Comparison of ENCODE assay signal across 10 cellular contexts in the genomic region with DNA sequence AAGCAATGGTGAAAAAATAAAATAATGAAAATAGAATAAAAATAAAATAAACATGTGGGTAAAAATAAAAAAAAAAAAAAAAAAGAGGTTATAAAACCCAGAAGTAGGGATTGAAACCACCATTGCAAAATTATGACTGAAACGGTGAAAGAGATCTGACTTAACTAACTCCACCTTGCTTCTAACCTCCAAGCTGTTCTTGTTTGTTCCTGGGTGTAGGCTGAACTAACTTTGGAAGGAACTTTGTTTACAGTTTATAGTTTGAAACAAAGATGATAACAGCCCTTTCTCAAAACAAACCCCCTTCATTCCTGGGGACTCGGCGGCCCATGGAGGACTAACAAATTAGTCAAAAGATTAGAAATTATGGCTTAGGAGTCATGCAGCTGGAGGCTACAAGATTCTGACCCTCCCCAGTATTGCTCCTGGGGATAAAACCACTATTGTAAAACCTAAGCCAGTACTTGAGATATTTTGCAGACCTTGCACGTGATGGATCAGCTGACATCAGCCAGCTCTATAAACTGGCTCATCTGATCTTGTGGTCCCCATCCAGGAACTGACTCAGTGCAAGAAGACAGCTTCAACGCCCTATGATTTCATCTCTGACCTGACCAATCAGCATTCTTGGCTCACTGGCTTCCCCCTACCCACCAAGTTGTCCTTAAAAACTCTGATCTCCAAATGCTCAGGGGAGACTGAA. TPM values are rescaled to one million over a fixed set of nuclear protein-coding genes. Genes with fewer than 3 reads are reported as not detected.
DNase-seq lines count a peak whose midpoint lies in the region; ATAC-seq, FAIRE-seq and TF ChIP-seq lines count a peak whose summit lies in the region.
"Had no signal": no experiment of that assay in that cellular context is flagged by ENCODE, and none has a peak within 500 bp of the region (broad histone marks: within the 10 kb centered on the region; RNA-seq: fewer than 3 reads in every experiment).

No MANE protein-coding gene starts in this region.

- no peak overlapping the region for H3K9ac ChIP-seq in keratinocyte (ENCODE audit: control insufficient read depth, extremely low read depth, insufficient read depth, low read length)

- H3K79me2 ChIP-seq in keratinocyte (ENCODE audit: control insufficient read depth, insufficient read depth, low read length), result no peaks in the 10 kb centered on the region

- TF ChIP-seq CTCF in BE2C (IDR thresholded peaks at IDR 0.05; ENCODE audit: low read depth, low read length) (no peak), HFFc6 (IDR thresholded peaks at IDR 0.05) (no peak), keratinocyte (optimal IDR thresholded peaks at IDR 0.05 in 1 of 3, IDR thresholded peaks at IDR 0.05 in 1 of 3, conservative IDR thresholded peaks at IDR 0.05 in 1 of 3; ENCODE audit: extremely low read depth in 1 of 3, insufficient read depth in 2 of 3, low read length in 3 of 3) (no peak)

- FAIRE-seq in keratinocyte (lab: Jason Lieb, UNC), result no peak

- H3K4me1 Mint-ChIP-seq in HFFc6 (ENCODE audit: low read depth), result peaks cover 38% of the 10 kb centered on the region

- dilution Hi-C loops in keratinocyte (cut with MboI; ENCODE audit: extremely low pct_ligation_motif_present, low sequenced_read_pairs), result no loop called here

- H3K27ac Mint-ChIP-seq in HFFc6, result peak overlapping the region; percentile 70
- H3K27ac Mint-ChIP-seq in activated naive CD4-positive, alpha-beta T cell treated with anti-CD3 and anti-CD28 coated beads, Interleukin-2, amount 50 U/mL, for 72 hours, result peak overlapping the region; percentile 62 to 70

- H3K4me1 ChIP-seq in BE2C (peaks cover 11% of the 10 kb centered on the region), keratinocyte (ENCODE audit: control insufficient read depth, extremely low read depth, insufficient read depth, low read length) (peaks cover 14% of the 10 kb centered on the region)

- H3K36me3 Mint-ChIP-seq in HFFc6 (ENCODE audit: low read depth), result peaks cover 35% of the 10 kb centered on the region
- H3K36me3 Mint-ChIP-seq in activated naive CD4-positive, alpha-beta T cell treated with anti-CD3 and anti-CD28 coated beads, Interleukin-2, amount 50 U/mL, for 72 hours, result peaks cover 10 to 22% of the 10 kb centered on the region in 2 donors

- H3K9me3 ChIP-seq in BE2C, result no peaks in the 10 kb centered on the region
- no peaks in the 10 kb centered on the region for H3K9me3 ChIP-seq in keratinocyte (ENCODE audit: control insufficient read depth, low read depth, low read length)
- H3K9me3 ChIP-seq: thoracic aorta had no signal

- ATAC-seq in activated naive CD4-positive, alpha-beta T cell treated with anti-CD3 and anti-CD28 coated beads, Interleukin-2, amount 50 U/mL, for 72 hours, result peak; percentile 55 to 60

- H3K9me3 Mint-ChIP-seq in HFFc6, result no peaks in the 10 kb centered on the region
- H3K9me3 Mint-ChIP-seq in activated naive CD4-positive, alpha-beta T cell treated with anti-CD3 and anti-CD28 coated beads, Interleukin-2, amount 50 U/mL, for 72 hours, result peaks cover 0 to 3% of the 10 kb centered on the region in 2 donors

- no peaks in the 10 kb centered on the region for H3K27me3 ChIP-seq in BE2C
- H3K27me3 ChIP-seq in keratinocyte (ENCODE audit: control insufficient read depth, extremely low read depth, insufficient read depth, low read length), result no peaks in the 10 kb centered on the region

- no peaks in the 10 kb centered on the region for H3K27me3 Mint-ChIP-seq in HFFc6 (ENCODE audit: insufficient read depth)

- peak; percentile 9 for DNase-seq in BE2C
- DNase-seq in HFFc6, result peak; percentile 71
- peak in 1 of 2 donors; percentile 20 for DNase-seq in activated naive CD4-positive, alpha-beta T cell treated with anti-CD3 and anti-CD28 coated beads, Interleukin-2, amount 50 U/mL, for 72 hours (ENCODE audit: low spot score in 2 of 2)
- DNase-seq in keratinocyte (ENCODE audit: low read depth, low spot score), result peak; percentile 41
- no peak for DNase-seq in hepatic stellate cell (ENCODE audit: low spot score)
- DNase-seq in SKM-1 (lab: John Stamatoyannopoulos, UW; ENCODE audit: unreplicated experiment), result no peak
- DNase-seq in mesenteric fat pad (ENCODE audit: low spot score), result no peak
- DNase-seq in Kasumi-1 (lab: John Stamatoyannopoulos, UW), result no peak
- DNase-seq: GDM1 had no signal

- H2AFZ ChIP-seq in keratinocyte (ENCODE audit: control insufficient read depth, low read length), result no peak overlapping the region

- no peak overlapping the region for H3K27ac ChIP-seq in keratinocyte (ENCODE audit: control insufficient read depth, insufficient read depth, low read length)
- H3K27ac ChIP-seq: thoracic aorta had no signal

- no peak overlapping the region for H3K4me2 ChIP-seq in keratinocyte (ENCODE audit: control insufficient read depth, extremely low read depth, insufficient read depth, low read depth, low read length)

- H3K4me3 ChIP-seq in BE2C (ENCODE audit: low read depth, low read length) (no peak overlapping the region), keratinocyte (ENCODE audit: control insufficient read depth in 2 of 3, extremely low read depth in 1 of 3, insufficient read depth in 2 of 3, low read depth in 1 of 3, low read length in 3 of 3) (no peak overlapping the region)
- H3K4me3 ChIP-seq: thoracic aorta had no signal

- no peaks in the 10 kb centered on the region for H3K36me3 ChIP-seq in BE2C
- H3K36me3 ChIP-seq in keratinocyte (ENCODE audit: control insufficient read depth in 2 of 2, extremely low read depth in 1 of 2, insufficient read depth in 2 of 2, low read length in 2 of 2), result peaks cover 0 to 5% of the 10 kb centered on the region in 2 experiments
- H3K36me3 ChIP-seq: thoracic aorta had no signal

- no peaks in the 10 kb centered on the region for H4K20me1 ChIP-seq in keratinocyte (ENCODE audit: control insufficient read depth, extremely low read depth, insufficient read depth, low read length)

- H3K4me3 Mint-ChIP-seq in HFFc6, result no peak overlapping the region

- no peaks in the 10 kb centered on the region for H3K9me1 ChIP-seq in keratinocyte (ENCODE audit: control insufficient read depth, extremely low read depth, insufficient read depth, low read length)

RNA-seq across cellular contexts. Expression of a gene that starts 30.4 kb away (rescaled TPM):
- polyA plus RNA-seq in BE2C (2012; ENCODE audit: insufficient read depth, insufficient read length, low read depth), result 1.3 TPM
- total RNA-seq in HFFc6 (2021; fragmentation: NEBNext Ultra II Directional; extraction: Animal tissue kit (Norgen Biotek cat#: 25700)), result 10 to 100 TPM; 19.4 to 27.2 (median 23.7) TPM
- total RNA-seq in activated naive CD4-positive, alpha-beta T cell treated with anti-CD3 and anti-CD28 coated beads, Interleukin-2, amount 50 U/mL, for 72 hours, result 1 to 10 TPM; 4.5 to 8.7 TPM
- polyA plus RNA-seq in keratinocyte, result 20.9 to 33.6 TPM (median 23.2 TPM) in 3 replicates
- 3.1 TPM for polyA plus RNA-seq in keratinocyte (2011; ENCODE audit: low read depth)
- 7.2 and 18.2 TPM in 2 replicates for polyA plus RNA-seq in keratinocyte (2011; cell fraction: cytosol; rRNA removed)
- polyA plus RNA-seq in keratinocyte (2011; cell fraction: nucleus; rRNA removed), result 37.2 and 49.9 TPM in 2 replicates
- polyA plus RNA-seq in keratinocyte (2012; ENCODE audit: low replicate concordance), result 2.8 and 19.9 TPM in 2 replicates
- polyA minus RNA-seq in keratinocyte, result 12.6 to 43.9 TPM (median 28.2 TPM) in 3 replicates
- 14.4 TPM for polyA minus RNA-seq in keratinocyte (2011; cell fraction: cytosol; rRNA and poly(A)+ RNA removed)
- 66.7 and 96.2 TPM in 2 replicates for polyA minus RNA-seq in keratinocyte (2011; cell fraction: nucleus; rRNA and poly(A)+ RNA removed)
- 28.6 TPM for total RNA-seq in mesenteric fat pad

RNA-seq across cellular contexts. Expression of a gene that starts 47.0 kb away (rescaled TPM):
- 5.5 TPM for polyA plus RNA-seq in BE2C (2012; ENCODE audit: insufficient read depth, insufficient read length, low read depth)
- total RNA-seq in HFFc6 (2021; fragmentation: NEBNext Ultra II Directional; extraction: Animal tissue kit (Norgen Biotek cat#: 25700)), result 100 to 1,000 TPM in 4 of 6 experiments, 10 to 100 TPM in 2; 72.6 to 163 (median 149) TPM
- 10 to 100 TPM in 1 of 2 donors, 1 to 10 TPM in 1; 2.8 to 30.1 TPM for total RNA-seq in activated naive CD4-positive, alpha-beta T cell treated with anti-CD3 and anti-CD28 coated beads, Interleukin-2, amount 50 U/mL, for 72 hours
- polyA plus RNA-seq in keratinocyte, result 83.5 to 152 TPM (median 136 TPM) in 3 replicates
- 223 TPM for polyA plus RNA-seq in keratinocyte (2011; ENCODE audit: low read depth)
- 142 and 178 TPM in 2 replicates for polyA plus RNA-seq in keratinocyte (2011; cell fraction: cytosol; rRNA removed)
- polyA plus RNA-seq in keratinocyte (2011; cell fraction: nucleus; rRNA removed), result 226 and 245 TPM in 2 replicates
- polyA plus RNA-seq in keratinocyte (2012; ENCODE audit: low replicate concordance), result 131 and 170 TPM in 2 replicates
- polyA minus RNA-seq in keratinocyte, result 116 to 231 TPM (median 181 TPM) in 3 replicates
- 139 TPM for polyA minus RNA-seq in keratinocyte (2011; cell fraction: cytosol; rRNA and poly(A)+ RNA removed)
- 133 and 295 TPM in 2 replicates for polyA minus RNA-seq in keratinocyte (2011; cell fraction: nucleus; rRNA and poly(A)+ RNA removed)
- 87.9 TPM for total RNA-seq in mesenteric fat pad

Comparison
In these comparisons a context has a peak if more than half of its experiments do, and no peak if none do; other contexts are left out.
1. DNase-seq: peak in BE2C (single experiment), HFFc6 (single experiment) and keratinocyte (single experiment); none in hepatic stellate cell (single experiment), SKM-1 (single experiment), mesenteric fat pad (single experiment) and Kasumi-1 (0 of 2).